In genomic region chr5:126544087-126544740, GRCh38 we compare ENCODE assay signal across 8 cellular contexts. TPM values are rescaled to one million over a fixed set of nuclear protein-coding genes. Genes with fewer than 3 reads are reported as not detected.
DNase-seq lines count a peak whose midpoint lies in the region; ATAC-seq and TF ChIP-seq lines count a peak whose summit lies in the region.

No MANE protein-coding gene starts in this region.

- DNase-seq in SIG-M5 treated with dmso at 0.1 percent for 504 hours (lab: John Stamatoyannopoulos, UW; ENCODE audit: unreplicated experiment) (peak; percentile 57), SIG-M5 (lab: John Stamatoyannopoulos, UW) (no peak), HS-5 (ENCODE audit: low read depth) (peak; percentile 6), T follicular helper cell (ENCODE audit: low read depth) (peak; percentile 15), dermis microvascular lymphatic vessel endothelial cell (ENCODE audit: low read depth in 2 of 2) (peak; percentile 41 to 59), prostate gland (ENCODE audit: low spot score) (no peak), NCI-H2029 (lab: John Stamatoyannopoulos, UW) (no peak)

- no peak overlapping the region for H3K4me3 ChIP-seq in prostate gland

- WGBS in prostate gland, result 65% methylated on average over 12 of the region's 12 CpGs

- peak; percentile 52 for ATAC-seq in GM21423 (IDR thresholded peaks at IDR 0.05; ENCODE audit: unreplicated experiment)

- intact Hi-C loops in prostate gland (cut with DNase I), result loop anchor here (5.0 kb wide), 1 partner anchor 207 kb away; no protein-coding TSS in a partner anchor

- no peaks in the 10 kb centered on the region for H3K27me3 ChIP-seq in prostate gland (replicated peaks; ENCODE audit: insufficient read depth)

- H3K9me3 ChIP-seq in prostate gland, result no peaks in the 10 kb centered on the region

- H3K27ac ChIP-seq in prostate gland, result no peak overlapping the region

- H3K4me1 ChIP-seq in prostate gland (replicated peaks), result no peaks in the 10 kb centered on the region

- TF ChIP-seq CTCF in prostate gland (IDR thresholded peaks at IDR 0.05), result peak in 3 of 4 experiments; percentile 15 to 48 (median 24)

- TF ChIP-seq POLR2A in prostate gland (IDR thresholded peaks at IDR 0.05), result no peak

- H3K36me3 ChIP-seq in prostate gland, result peaks cover 0 to 6% of the 10 kb centered on the region in 2 donors

RNA-seq across cellular contexts. Expression of gene ALDH7A1, which starts 50.8 kb away (rescaled TPM):
- total RNA-seq in dermis microvascular lymphatic vessel endothelial cell (20.4 and 40.2 TPM in 2 replicates), prostate gland (10 to 100 TPM; 59.8 to 62.7 TPM)

RNA-seq across cellular contexts. Expression of gene PHAX, which starts 56.5 kb away (rescaled TPM):
- 21.6 and 26.6 TPM in 2 replicates for total RNA-seq in dermis microvascular lymphatic vessel endothelial cell
- 10 to 100 TPM; 22.2 to 40.7 TPM for total RNA-seq in prostate gland

Comparison
In these comparisons a context has a peak if more than half of its experiments do, and no peak if none do; other contexts are left out.
1. DNase-seq: peak in SIG-M5 treated with dmso at 0.1 percent for 504 hours (single experiment), HS-5 (single experiment), T follicular helper cell (single experiment) and dermis microvascular lymphatic vessel endothelial cell (2 of 2); none in SIG-M5 (single experiment), prostate gland (single experiment) and NCI-H2029 (single experiment).